18 cellular contexts compared by ENCODE assay signal in genomic region chr3:72480366-72480765, GRCh38. TPM values are rescaled to one million over a fixed set of nuclear protein-coding genes. Genes with fewer than 3 reads are reported as not detected.
DNase-seq lines count a peak whose midpoint lies in the region; ATAC-seq and TF ChIP-seq lines count a peak whose summit lies in the region.
"Had no signal": no experiment of that assay in that cellular context is flagged by ENCODE, and none has a peak within 500 bp of the region (broad histone marks: within the 10 kb centered on the region; RNA-seq: fewer than 3 reads in every experiment).

No MANE protein-coding gene starts in this region.

- TF ChIP-seq CTCF in progenitor cell of endocrine pancreas (IDR thresholded peaks at IDR 0.05; ENCODE audit: unreplicated experiment), result no peak
- no peak for TF ChIP-seq CTCF in WTC11 (IDR thresholded peaks at IDR 0.05)

- no peak for DNase-seq in activated T-cell treated with anti-CD3 and anti-CD28 coated beads, Interleukin-2, amount 50 U/mL, for 24 hours
- no peak for DNase-seq in activated T-cell treated with anti-CD3 and anti-CD28 coated beads, Interleukin-2, amount 50 U/mL, for 4 hours
- DNase-seq in M059J (ENCODE audit: low read depth) (peak; percentile 17), progenitor cell of endocrine pancreas (ENCODE audit: low spot score, unreplicated experiment) (no peak), WTC11 (ENCODE audit: low spot score) (no peak)
- DNase-seq: CD4-positive, CD25-positive, alpha-beta regulatory T cell; EL; GF-D8; NCI-H1092 treated with DMSO at 0.1 percent for 48 hours; NCI-H1436 treated with DMSO at 0.1 percent for 48 hours; NCI-H1930; NCI-H226; NCI-H510A treated with DMSO at 0.1 percent for 48 hours; NCI-H748 treated with DMSO at 0.1 percent for 48 hours; NK-92 treated with Interleukin-12 subunit alpha and Interleukin-12 subunit beta, amount 100 ng/mL, for 24 hours; SHP77 treated with DMSO at 0.1 percent for 48 hours had no signal

- H3K27ac Mint-ChIP-seq in activated T-cell treated with anti-CD3 and anti-CD28 coated beads, Interleukin-2, amount 50 U/mL, for 24 hours, result peak overlapping the region; percentile 92
- H3K27ac Mint-ChIP-seq in activated T-helper 17 cell treated with anti-CD3 and anti-CD28 coated beads, Interleukin-2, amount 50 U/mL, for 72 hours, result peak overlapping the region; percentile 24
- H3K27ac Mint-ChIP-seq in progenitor cell of endocrine pancreas (peak overlapping the region; percentile 53), WTC11 (no peak overlapping the region)
- H3K27ac Mint-ChIP-seq: CD4-positive, CD25-positive, alpha-beta regulatory T cell had no signal

- no peak overlapping the region for H3K4me3 Mint-ChIP-seq in activated T-cell treated with anti-CD3 and anti-CD28 coated beads, Interleukin-2, amount 50 U/mL, for 24 hours
- no peak overlapping the region for H3K4me3 Mint-ChIP-seq in activated T-cell treated with anti-CD3 and anti-CD28 coated beads, Interleukin-2, amount 50 U/mL, for 4 hours
- peak overlapping the region; percentile 80 for H3K4me3 Mint-ChIP-seq in activated T-helper 17 cell treated with anti-CD3 and anti-CD28 coated beads, Interleukin-2, amount 50 U/mL, for 72 hours
- H3K4me3 Mint-ChIP-seq in progenitor cell of endocrine pancreas (ENCODE audit: low read depth) (no peak overlapping the region), WTC11 (no peak overlapping the region)

- peaks cover 77% of the 10 kb centered on the region for H3K4me1 Mint-ChIP-seq in activated T-cell treated with anti-CD3 and anti-CD28 coated beads, Interleukin-2, amount 50 U/mL, for 24 hours (ENCODE audit: low read depth)
- H3K4me1 Mint-ChIP-seq in activated T-cell treated with anti-CD3 and anti-CD28 coated beads, Interleukin-2, amount 50 U/mL, for 4 hours (ENCODE audit: low read depth), result peaks cover 41% of the 10 kb centered on the region
- H3K4me1 Mint-ChIP-seq in activated T-helper 17 cell treated with anti-CD3 and anti-CD28 coated beads, Interleukin-2, amount 50 U/mL, for 72 hours, result peaks cover 39% of the 10 kb centered on the region
- H3K4me1 Mint-ChIP-seq in progenitor cell of endocrine pancreas (ENCODE audit: low read depth), result peaks cover 8% of the 10 kb centered on the region
- peaks cover 14% of the 10 kb centered on the region for H3K4me1 Mint-ChIP-seq in WTC11

- CTCF ChIA-PET in WTC11 (lab: Charles Lee), result no interaction called here

- no peaks in the 10 kb centered on the region for H3K27me3 Mint-ChIP-seq in activated T-cell treated with anti-CD3 and anti-CD28 coated beads, Interleukin-2, amount 50 U/mL, for 24 hours
- no peaks in the 10 kb centered on the region for H3K27me3 Mint-ChIP-seq in activated T-cell treated with anti-CD3 and anti-CD28 coated beads, Interleukin-2, amount 50 U/mL, for 4 hours (ENCODE audit: low read depth)
- no peaks in the 10 kb centered on the region for H3K27me3 Mint-ChIP-seq in activated T-helper 17 cell treated with anti-CD3 and anti-CD28 coated beads, Interleukin-2, amount 50 U/mL, for 72 hours
- H3K27me3 Mint-ChIP-seq in progenitor cell of endocrine pancreas, result no peaks in the 10 kb centered on the region
- H3K27me3 Mint-ChIP-seq in WTC11 (ENCODE audit: low read depth), result no peaks in the 10 kb centered on the region
- H3K27me3 Mint-ChIP-seq: CD4-positive, CD25-positive, alpha-beta regulatory T cell had no signal

- ATAC-seq in activated T-cell treated with anti-CD3 and anti-CD28 coated beads, Interleukin-2, amount 50 U/mL, for 4 hours, result no peak
- ATAC-seq in activated T-helper 17 cell treated with anti-CD3 and anti-CD28 coated beads, Interleukin-2, amount 50 U/mL, for 72 hours (replicated peaks), result no peak
- ATAC-seq in WTC11 (no peak), HG03565 (IDR thresholded peaks at IDR 0.05; ENCODE audit: unreplicated experiment) (no peak)

- POLR2A ChIA-PET in WTC11 (lab: Charles Lee), result no interaction called here

- H3K9me3 Mint-ChIP-seq in activated T-cell treated with anti-CD3 and anti-CD28 coated beads, Interleukin-2, amount 50 U/mL, for 24 hours, result peaks cover 22% of the 10 kb centered on the region
- H3K9me3 Mint-ChIP-seq in activated T-cell treated with anti-CD3 and anti-CD28 coated beads, Interleukin-2, amount 50 U/mL, for 4 hours, result no peaks in the 10 kb centered on the region
- H3K9me3 Mint-ChIP-seq in activated T-helper 17 cell treated with anti-CD3 and anti-CD28 coated beads, Interleukin-2, amount 50 U/mL, for 72 hours, result peaks cover 5% of the 10 kb centered on the region
- H3K9me3 Mint-ChIP-seq in progenitor cell of endocrine pancreas (ENCODE audit: low read depth) (no peaks in the 10 kb centered on the region), WTC11 (peaks cover 8% of the 10 kb centered on the region; the same call in 1 of the 2 replicates)

- peaks cover 16% of the 10 kb centered on the region for H3K36me3 Mint-ChIP-seq in activated T-cell treated with anti-CD3 and anti-CD28 coated beads, Interleukin-2, amount 50 U/mL, for 24 hours (ENCODE audit: low read depth)
- H3K36me3 Mint-ChIP-seq in activated T-cell treated with anti-CD3 and anti-CD28 coated beads, Interleukin-2, amount 50 U/mL, for 4 hours (ENCODE audit: insufficient read depth), result peaks cover 1% of the 10 kb centered on the region
- H3K36me3 Mint-ChIP-seq in activated T-helper 17 cell treated with anti-CD3 and anti-CD28 coated beads, Interleukin-2, amount 50 U/mL, for 72 hours (ENCODE audit: low read depth), result no peaks in the 10 kb centered on the region
- H3K36me3 Mint-ChIP-seq in progenitor cell of endocrine pancreas (ENCODE audit: insufficient read depth) (no peaks in the 10 kb centered on the region), WTC11 (no peaks in the 10 kb centered on the region)
- H3K36me3 Mint-ChIP-seq: CD4-positive, CD25-positive, alpha-beta regulatory T cell had no signal

TF ChIP-seq in WTC11, 78 proteins besides CTCF, POLR2A, EP300 and RAD21 (continues in another document):
- TF ChIP-seq OVOL2 (CRISPR knock-in tag; IDR thresholded peaks at IDR 0.05; ENCODE audit: borderline replicate concordance) (no peak), NFYB (CRISPR knock-in tag; conservative IDR thresholded peaks at IDR 0.05; ENCODE audit: low read depth) (no peak), ATF2 (CRISPR knock-in tag; IDR thresholded peaks at IDR 0.05; ENCODE audit: borderline replicate concordance, low read depth) (no peak), NR2C2 (CRISPR knock-in tag; IDR thresholded peaks at IDR 0.05) (no peak), ARID4B (CRISPR knock-in tag; IDR thresholded peaks at IDR 0.05; ENCODE audit: borderline replicate concordance) (no peak), ELF4 (CRISPR knock-in tag; IDR thresholded peaks at IDR 0.05; ENCODE audit: low read depth) (no peak), SP1 (CRISPR knock-in tag; conservative IDR thresholded peaks at IDR 0.05) (no peak)

RNA-seq across cellular contexts. Expression of gene RYBP, which starts 33.9 kb away (rescaled TPM):
- 10 to 100 TPM; 23.5 to 25.9 (median 25.8) TPM for total RNA-seq in activated T-cell treated with anti-CD3 and anti-CD28 coated beads, Interleukin-2, amount 50 U/mL, for 4 hours
- 3.3 and 6.6 TPM in 2 replicates for total RNA-seq in M059J (2014; rRNA removed; shearing (Covaris generic))
- total RNA-seq in activated T-helper 17 cell treated with anti-CD3 and anti-CD28 coated beads, Interleukin-2, amount 50 U/mL, for 72 hours, result 10 to 100 TPM; 24.1 to 41.3 TPM
- total RNA-seq in progenitor cell of endocrine pancreas (30.1 TPM in 2 replicates), WTC11 (2021) (20.0 to 21.4 TPM (median 20.0 TPM) in 3 replicates)
